Comparison of ENCODE assay signal across 8 cellular contexts in genomic region chr14:76784881-76785280, GRCh38. TPM values are rescaled to one million over a fixed set of nuclear protein-coding genes. Genes with fewer than 3 reads are reported as not detected.
DNase-seq lines count a peak whose midpoint lies in the region; ATAC-seq and TF ChIP-seq lines count a peak whose summit lies in the region.

No MANE protein-coding gene starts in this region.

- peaks cover 0 to 58% of the 10 kb centered on the region in 2 donors for H3K4me1 ChIP-seq in right atrium auricular region

- H3K27ac ChIP-seq in right atrium auricular region: peak overlapping the region; percentile 19 to 77

- peaks cover 53% of the 10 kb centered on the region for H3K36me3 ChIP-seq in right atrium auricular region

- DNase-seq in DMS 273 (lab: John Stamatoyannopoulos, UW; ENCODE audit: unreplicated experiment): peak; percentile 94
- peak; percentile 80 for DNase-seq in NB4 (ENCODE audit: low read depth)
- DNase-seq in SKM-1 (lab: John Stamatoyannopoulos, UW; ENCODE audit: unreplicated experiment): peak; percentile 14
- peak in 48 of 58 donors; percentile 41 to 91 (median 72) for DNase-seq in anterior cingulate cortex (lab: John Stamatoyannopoulos, UW)
- DNase-seq in right atrium auricular region (ENCODE audit: low spot score): peak; percentile 91
- peak; percentile 29 for DNase-seq in retinal pigment epithelial cell (ENCODE audit: low read depth)

- H3K4me3 ChIP-seq in NB4 (ENCODE audit: low read depth, low read length) (no peak overlapping the region), right atrium auricular region (no peak overlapping the region), retinal pigment epithelial cell (ENCODE audit: low read length) (no peak overlapping the region)

- ATAC-seq in GM21737 (IDR thresholded peaks at IDR 0.05; ENCODE audit: unreplicated experiment) (peak; percentile 66), GM18867 (IDR thresholded peaks at IDR 0.05; ENCODE audit: unreplicated experiment) (no peak)

- H3K27me3 ChIP-seq in right atrium auricular region: no peaks in the 10 kb centered on the region

- TF ChIP-seq CTCF in NB4 (IDR thresholded peaks at IDR 0.05; ENCODE audit: low read depth, low read length) (peak; percentile 93), right atrium auricular region (IDR thresholded peaks at IDR 0.05) (peak; percentile 81 to 96), retinal pigment epithelial cell (conservative IDR thresholded peaks at IDR 0.05; ENCODE audit: low read depth, low read length) (peak; percentile 99)

- no peaks in the 10 kb centered on the region for H3K9me3 ChIP-seq in right atrium auricular region

- no peak for TF ChIP-seq POLR2A in NB4 (IDR thresholded peaks at IDR 0.05; ENCODE audit: extremely low read depth, insufficient read length)

RNA-seq across cellular contexts. Expression of gene VASH1, which starts 23.6 kb away (rescaled TPM):
- total RNA-seq in right atrium auricular region: 10 to 100 TPM; 14.3 to 26.1 TPM

RNA-seq across cellular contexts. Expression of gene ANGEL1, which starts 27.8 kb away (rescaled TPM):
- total RNA-seq in right atrium auricular region: 10 to 100 TPM; 19.6 to 23.6 TPM

RNA-seq across cellular contexts. Expression of gene LRRC74A, which starts 41.3 kb away (rescaled TPM):
- not detected for total RNA-seq in right atrium auricular region

Comparison
In these comparisons a context has a peak if more than half of its experiments do, and no peak if none do; other contexts are left out.
1. DNase-seq: peak in every context shown above with its lines; median percentile 94 in DMS 273; 91 in right atrium auricular region; 80 in NB4; 72 in anterior cingulate cortex; 29 in retinal pigment epithelial cell; 14 in SKM-1.